10 cellular contexts compared by ENCODE assay signal in genomic region chr19:55454787-55455243, GRCh38. TPM values are rescaled to one million over a fixed set of nuclear protein-coding genes. Genes with fewer than 3 reads are reported as not detected.
DNase-seq lines count a peak whose midpoint lies in the region; ATAC-seq and TF ChIP-seq lines count a peak whose summit lies in the region.
"Had no signal": no experiment of that assay in that cellular context is flagged by ENCODE, and none has a peak within 500 bp of the region (broad histone marks: within the 10 kb centered on the region; RNA-seq: fewer than 3 reads in every experiment).

No MANE protein-coding gene starts in this region.

- no peak overlapping the region for H3K27ac ChIP-seq in DND-41 (ENCODE audit: low read length)
- H3K27ac ChIP-seq in ovary, result no peak overlapping the region
- H3K27ac ChIP-seq: SJSA1 had no signal

- peaks cover 10% of the 10 kb centered on the region for H4K20me1 ChIP-seq in DND-41 (ENCODE audit: insufficient read depth, low read length)

- H3K36me3 ChIP-seq in DND-41 (ENCODE audit: insufficient read depth, low read length), result peaks cover 12% of the 10 kb centered on the region; the same call in 1 of the 2 replicates
- no peaks in the 10 kb centered on the region for H3K36me3 ChIP-seq in ovary

- no peak overlapping the region for H3K27ac Mint-ChIP-seq in naive thymus-derived CD8-positive, alpha-beta T cell
- no peak overlapping the region for H3K27ac Mint-ChIP-seq in stimulated activated memory B cell treated with anti-CD40 and anti-IgM and Interleukin-4, amounts not matched to agents 10 μg/mL and 1 μg/mL and 100 μg/mL, for 72 hours

- no peak for TF ChIP-seq EP300 in ovary (IDR thresholded peaks at IDR 0.05)

- no peak for TF ChIP-seq POLR2A in ovary (IDR thresholded peaks at IDR 0.05)

- WGBS in ovary, 3 donors, result 71 to 79% (median 76%) methylated on average over 13 to 14 of the region's 14 CpGs

- peaks cover 5 to 26% (median 21%) of the 10 kb centered on the region in 5 donors for H3K27me3 Mint-ChIP-seq in naive thymus-derived CD8-positive, alpha-beta T cell
- peaks cover 25% of the 10 kb centered on the region for H3K27me3 Mint-ChIP-seq in stimulated activated memory B cell treated with anti-CD40 and anti-IgM and Interleukin-4, amounts not matched to agents 10 μg/mL and 1 μg/mL and 100 μg/mL, for 72 hours

- H3K9me3 ChIP-seq in DND-41 (ENCODE audit: insufficient read depth, low read length, severe bottlenecking) (no peaks in the 10 kb centered on the region), ovary (no peaks in the 10 kb centered on the region)
- H3K9me3 ChIP-seq: SJSA1 had no signal

- DNase-seq in DND-41 (peak; percentile 58), dermis microvascular lymphatic vessel endothelial cell (ENCODE audit: low read depth in 2 of 2) (peak; percentile 9 to 52), ovary (no peak)
- DNase-seq in naive thymus-derived CD8-positive, alpha-beta T cell, result peak in 7 of 10 donors; percentile 35 to 74 (median 40)

- H3K4me3 ChIP-seq in DND-41 (ENCODE audit: low read depth in 1 of 2, low read length in 2 of 2) (no peak overlapping the region), WI38 (ENCODE audit: low read depth, low read length) (no peak overlapping the region), ovary (no peak overlapping the region)
- H3K4me3 ChIP-seq: SJSA1 had no signal

- TF ChIP-seq CTCF in DND-41 (IDR thresholded peaks at IDR 0.05; ENCODE audit: borderline replicate concordance, extremely low read depth, low read length, poor library complexity, severe bottlenecking) (peak; percentile 85), LNCAP (IDR thresholded peaks at IDR 0.05) (peak; percentile 63), WI38 (IDR thresholded peaks at IDR 0.05; ENCODE audit: low read depth, low read length) (peak; percentile 80), ovary (IDR thresholded peaks at IDR 0.05) (peak in 1 of 3 donors; percentile 10)

- peaks cover 0 to 2% (median 0%) of the 10 kb centered on the region in 9 donors for H3K9me3 Mint-ChIP-seq in naive thymus-derived CD8-positive, alpha-beta T cell
- H3K9me3 Mint-ChIP-seq in stimulated activated memory B cell treated with anti-CD40 and anti-IgM and Interleukin-4, amounts not matched to agents 10 μg/mL and 1 μg/mL and 100 μg/mL, for 72 hours, result no peaks in the 10 kb centered on the region

- H3K4me2 ChIP-seq in DND-41 (ENCODE audit: insufficient read depth, low read length), result no peak overlapping the region

- H3K4me3 Mint-ChIP-seq in naive thymus-derived CD8-positive, alpha-beta T cell, result peak overlapping the region in 2 of 10 donors; percentile 53 to 55
- H3K4me3 Mint-ChIP-seq in stimulated activated memory B cell treated with anti-CD40 and anti-IgM and Interleukin-4, amounts not matched to agents 10 μg/mL and 1 μg/mL and 100 μg/mL, for 72 hours, result no peak overlapping the region

- H3K4me1 ChIP-seq in DND-41 (ENCODE audit: insufficient read depth, low read length) (peaks cover 20% of the 10 kb centered on the region), ovary (ENCODE audit: insufficient read depth) (peaks cover 7% of the 10 kb centered on the region)
- H3K4me1 ChIP-seq: SJSA1 had no signal

- H2AFZ ChIP-seq in DND-41 (ENCODE audit: low read depth, low read length), result no peak overlapping the region

- H3K79me2 ChIP-seq in DND-41 (ENCODE audit: insufficient read depth, low read length), result peaks cover 17% of the 10 kb centered on the region

- peaks cover 16 to 27% (median 20%) of the 10 kb centered on the region in 4 donors for H3K4me1 Mint-ChIP-seq in naive thymus-derived CD8-positive, alpha-beta T cell
- H3K4me1 Mint-ChIP-seq in stimulated activated memory B cell treated with anti-CD40 and anti-IgM and Interleukin-4, amounts not matched to agents 10 μg/mL and 1 μg/mL and 100 μg/mL, for 72 hours, result peaks cover 5% of the 10 kb centered on the region

- ATAC-seq in DND-41 (ENCODE audit: insufficient read depth, low read depth) (no peak), HG02610 (IDR thresholded peaks at IDR 0.05; ENCODE audit: unreplicated experiment) (no peak)
- no peak for ATAC-seq in naive thymus-derived CD8-positive, alpha-beta T cell
- no peak for ATAC-seq in stimulated activated memory B cell treated with anti-CD40 and anti-IgM and Interleukin-4, amounts not matched to agents 10 μg/mL and 1 μg/mL and 100 μg/mL, for 72 hours

- intact Hi-C loops in ovary (cut with DNase I), result no loop called here

- H3K36me3 Mint-ChIP-seq in naive thymus-derived CD8-positive, alpha-beta T cell, result peaks cover 0 to 16% (median 3%) of the 10 kb centered on the region in 3 donors
- peaks cover 43% of the 10 kb centered on the region for H3K36me3 Mint-ChIP-seq in stimulated activated memory B cell treated with anti-CD40 and anti-IgM and Interleukin-4, amounts not matched to agents 10 μg/mL and 1 μg/mL and 100 μg/mL, for 72 hours

- H3K27me3 ChIP-seq in DND-41 (ENCODE audit: insufficient read depth, low read length, poor library complexity), result peaks cover 19% of the 10 kb centered on the region
- H3K27me3 ChIP-seq in ovary, result no peaks in the 10 kb centered on the region

- POLR2A ChIA-PET in naive thymus-derived CD8-positive, alpha-beta T cell (lab: Charles Lee), result no interaction called here

- H3K9ac ChIP-seq in DND-41 (ENCODE audit: low read depth, low read length), result no peak overlapping the region

RNA-seq across cellular contexts. Expression of gene ISOC2, which starts 6.6 kb away (rescaled TPM):
- total RNA-seq in dermis microvascular lymphatic vessel endothelial cell (61.0 and 75.9 TPM in 2 replicates), ovary (10 to 100 TPM; 21.8 to 39.2 (median 31.7) TPM)
- 10 to 100 TPM; 10.5 to 11.0 TPM for total RNA-seq in naive thymus-derived CD8-positive, alpha-beta T cell
- polyA plus RNA-seq in naive thymus-derived CD8-positive, alpha-beta T cell, result 10 to 100 TPM; 30.5 to 35.6 (median 34.2) TPM
- 10 to 100 TPM in 1 of 2 donors, 1 to 10 TPM in 1; 1.4 to 39.4 TPM for polyA plus RNA-seq in ovary

RNA-seq across cellular contexts. Expression of gene C19orf85, which starts 9.7 kb away (rescaled TPM):
- total RNA-seq in dermis microvascular lymphatic vessel endothelial cell (not detected in 2 replicates), ovary (not detected)
- total RNA-seq in naive thymus-derived CD8-positive, alpha-beta T cell, result not detected
- polyA plus RNA-seq in naive thymus-derived CD8-positive, alpha-beta T cell, result not detected
- polyA plus RNA-seq in ovary, result not detected
- total RNA-seq: pulmonary artery endothelial cell, SJSA1 had no signal

RNA-seq across cellular contexts. Expression of gene SHISA7, which starts 11.7 kb away (rescaled TPM):
- total RNA-seq in dermis microvascular lymphatic vessel endothelial cell, result not detected in 2 replicates
- total RNA-seq in naive thymus-derived CD8-positive, alpha-beta T cell, result not detected
- polyA plus RNA-seq in naive thymus-derived CD8-positive, alpha-beta T cell, result not detected
- total RNA-seq in ovary, result not detected
- not detected for polyA plus RNA-seq in ovary
- total RNA-seq: pulmonary artery endothelial cell, SJSA1 had no signal

RNA-seq across cellular contexts. Expression of gene ZNF628, which starts 21.6 kb away (rescaled TPM):
- 0.77 and 2.1 TPM in 2 replicates for total RNA-seq in dermis microvascular lymphatic vessel endothelial cell
- 10 to 100 TPM; 13.2 to 15.6 TPM for total RNA-seq in naive thymus-derived CD8-positive, alpha-beta T cell
- under 1 TPM; 0.26 to 0.42 (median 0.32) TPM for polyA plus RNA-seq in naive thymus-derived CD8-positive, alpha-beta T cell
- total RNA-seq in ovary, result 10 to 100 TPM in 2 of 7 donors, 1 to 10 TPM in 5; 3.8 to 18.4 (median 8.7) TPM
- polyA plus RNA-seq in ovary, result 1 to 10 TPM in 1 of 2 donors, not detected in 1; 8.7 TPM

RNA-seq across cellular contexts. Expression of gene NAT14, which starts 30.2 kb away (rescaled TPM):
- total RNA-seq in dermis microvascular lymphatic vessel endothelial cell (8.9 and 9.1 TPM in 2 replicates), ovary (10 to 100 TPM in 6 of 7 donors, 1 to 10 TPM in 1; 9.2 to 40.4 (median 35.8) TPM)
- 10 to 100 TPM in 1 of 2 experiments, 1 to 10 TPM in 1; 8.0 to 10.4 TPM for total RNA-seq in naive thymus-derived CD8-positive, alpha-beta T cell
- polyA plus RNA-seq in naive thymus-derived CD8-positive, alpha-beta T cell, result 1 to 10 TPM; 4.1 to 8.8 (median 7.7) TPM
- 10 to 100 TPM in 1 of 2 donors, 1 to 10 TPM in 1; 3.2 to 23.5 TPM for polyA plus RNA-seq in ovary

Comparison
In these comparisons a context has a peak if more than half of its experiments do, and no peak if none do; other contexts are left out.
1. DNase-seq: peak in DND-41 (single experiment), dermis microvascular lymphatic vessel endothelial cell (2 of 2) and naive thymus-derived CD8-positive, alpha-beta T cell (7 of 10); none in ovary (0 of 5).